Comparison of ENCODE assay signal across 8 cellular contexts in the genomic region with DNA sequence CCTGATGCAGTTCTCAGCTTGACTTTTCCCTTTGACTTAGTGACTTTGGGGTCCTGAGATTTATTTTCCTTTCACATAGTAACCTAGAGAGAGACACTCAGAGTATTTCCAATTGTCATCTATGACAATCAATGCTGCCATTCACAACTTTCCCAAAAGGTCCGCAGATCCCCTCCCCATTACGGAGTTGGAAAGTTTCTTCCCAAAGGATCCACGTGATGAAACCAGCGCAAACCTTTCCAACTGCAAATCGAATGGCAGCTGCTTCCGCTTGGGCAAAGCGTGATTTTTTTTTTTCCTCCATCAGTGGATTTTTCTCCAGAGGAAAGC. TPM values are rescaled to one million over a fixed set of nuclear protein-coding genes. Genes with fewer than 3 reads are reported as not detected.
DNase-seq lines count a peak whose midpoint lies in the region; ATAC-seq, FAIRE-seq and TF ChIP-seq lines count a peak whose summit lies in the region.

No MANE protein-coding gene starts in this region.

- no peak for DNase-seq in A673 (ENCODE audit: low spot score)
- peak; percentile 39 for DNase-seq in H4 (ENCODE audit: low spot score)
- no peak for DNase-seq in cardiac muscle cell (ENCODE audit: low read depth in 1 of 2, low spot score in 1 of 2)
- no peak for DNase-seq in retinal pigment epithelial cell (ENCODE audit: low read depth)
- no peak for DNase-seq in HUDEP-2 (lab: John Stamatoyannopoulos, UW; ENCODE audit: unreplicated experiment in 76 of 76)
- DNase-seq in GM12892 (ENCODE audit: insufficient read length): no peak

- no TSS peak for BruUV-seq in A673 (replicated peaks; lab: Mats Ljungman, UMichigan)

- H3K36me3 ChIP-seq in A673 (ENCODE audit: insufficient read depth, low read length, poor library complexity, severe bottlenecking): no peaks in the 10 kb centered on the region
- H3K36me3 ChIP-seq in cardiac muscle cell: no peaks in the 10 kb centered on the region

- TF ChIP-seq CTCF in A673 (conservative IDR thresholded peaks at IDR 0.05; ENCODE audit: low read depth, low read length): no peak
- TF ChIP-seq CTCF in WI38 (IDR thresholded peaks at IDR 0.05; ENCODE audit: low read depth, low read length): no peak
- no peak for TF ChIP-seq CTCF in cardiac muscle cell (IDR thresholded peaks at IDR 0.05; ENCODE audit: low read depth, low read length)
- no peak for TF ChIP-seq CTCF in retinal pigment epithelial cell (conservative IDR thresholded peaks at IDR 0.05; ENCODE audit: low read depth, low read length)

- H3K9me3 ChIP-seq in A673 (ENCODE audit: low read depth, low read length, poor library complexity, severe bottlenecking) (no peaks in the 10 kb centered on the region), cardiac muscle cell (ENCODE audit: low read depth) (no peaks in the 10 kb centered on the region)

- intact Hi-C loops in A673 (cut with micrococcal nuclease; ENCODE audit: unreplicated experiment): no loop called here

- FAIRE-seq in GM12892 (lab: Jason Lieb, UNC): no peak

- peak overlapping the region; percentile 100 for H3K27ac ChIP-seq in A673 (ENCODE audit: low read depth, low read length, poor library complexity, severe bottlenecking)
- H3K27ac ChIP-seq in cardiac muscle cell: peak overlapping the region; percentile 100

- POLR2A ChIA-PET in A673 (lab: Charles Lee; ENCODE audit: low non-redundant PET): no interaction called here

- CTCF ChIA-PET in A673 (lab: Charles Lee): interaction anchor here (0.6 to 0.7 kb wide), 3 partner anchors 13 to 318 kb away, joined by 3 to 17 read pairs (median 12); no protein-coding TSS in a partner anchor

- no peak for ATAC-seq in GM19397 (IDR thresholded peaks at IDR 0.05; ENCODE audit: unreplicated experiment)

- H3K4me3 ChIP-seq in A673 (ENCODE audit: low read depth, low read length, poor library complexity, severe bottlenecking) (peak overlapping the region; percentile 95), WI38 (ENCODE audit: low read depth, low read length) (peak overlapping the region; percentile 94), cardiac muscle cell (peak overlapping the region; percentile 54), retinal pigment epithelial cell (ENCODE audit: low read length) (peak overlapping the region; percentile 87)

- H3K4me1 ChIP-seq in A673 (ENCODE audit: insufficient read depth, low read length, poor library complexity, severe bottlenecking) (peaks cover 4% of the 10 kb centered on the region), cardiac muscle cell (ENCODE audit: low read depth) (peaks cover 8% of the 10 kb centered on the region)

- no peak for TF ChIP-seq POLR2A in GM12892 (IDR thresholded peaks at IDR 0.05; ENCODE audit: low read depth, low read length)

- H3K27me3 ChIP-seq in A673 (replicated peaks; ENCODE audit: insufficient read depth, low read depth, low read length, poor library complexity) (no peaks in the 10 kb centered on the region), cardiac muscle cell (no peaks in the 10 kb centered on the region)

RNA-seq across cellular contexts. Expression of gene FCSK, which starts 0.5 kb away (rescaled TPM):
- total RNA-seq in A673 (2021) (11.2 and 14.8 TPM in 2 replicates), cardiac muscle cell (13.8 and 22.5 TPM in 2 replicates)
- 2.0 and 2.9 TPM in 2 replicates for total RNA-seq in H4 (2014; rRNA removed; shearing (Covaris generic))
- polyA plus RNA-seq in cardiac muscle cell: 10.2 and 12.0 TPM in 2 replicates
- 10.1 TPM for polyA plus RNA-seq in GM12892 (2012; ENCODE audit: missing spikeins)

RNA-seq across cellular contexts. Expression of gene ST3GAL2, which starts 15.0 kb away (rescaled TPM):
- total RNA-seq in A673 (2021) (26.5 and 29.0 TPM in 2 replicates), cardiac muscle cell (87.3 and 115 TPM in 2 replicates)
- total RNA-seq in H4 (2014; rRNA removed; shearing (Covaris generic)): 20.8 and 30.6 TPM in 2 replicates
- polyA plus RNA-seq in cardiac muscle cell: 46.1 and 50.9 TPM in 2 replicates
- polyA plus RNA-seq in GM12892 (2012; ENCODE audit: missing spikeins): 37.6 TPM
